ENCODE assay signal across 12 cellular contexts in genomic region chr10:94292448-94293118, GRCh38.
A peak's percentile ranks its signal among the peaks of the same experiment; 100 is the strongest.
DNase-seq lines count a peak whose midpoint lies in the region; ATAC-seq, FAIRE-seq and TF ChIP-seq lines count a peak whose summit lies in the region.
"Had no signal": no experiment of that assay in that cellular context is flagged by ENCODE, and none has a peak within 500 bp of the region (broad histone marks: within the 10 kb centered on the region; RNA-seq: fewer than 3 reads in every experiment).

No MANE protein-coding gene starts in this region.

- ATAC-seq in Right ventricle myocardium inferior (peak; percentile 62), K562 (no peak), T-cell (replicated peaks in 1 of 4) (no peak), GM18502 (IDR thresholded peaks at IDR 0.05; ENCODE audit: poor library complexity, unreplicated experiment) (no peak)

- no peaks in the 10 kb centered on the region for H3K9me1 ChIP-seq in K562 (ENCODE audit: control insufficient read depth, insufficient read depth, low read length)

- CTCF ChIA-PET in K562 (lab: Yijun Ruan, JAX; ENCODE audit: low intra/inter-chr PET ratio) = no interaction called here
- CTCF ChIA-PET in T-cell (lab: Charles Lee) = interaction anchor here in 1 of 2 donors (0.5 kb wide), 1 partner anchor 28 kb away, joined by 3 read pairs; no protein-coding TSS in a partner anchor

- no peak overlapping the region for H3K4me3 Mint-ChIP-seq in T-cell

- H2AFZ ChIP-seq in K562 (ENCODE audit: low read depth, low read length) = no peak overlapping the region

- H3K4me2 ChIP-seq in K562 (ENCODE audit: insufficient read depth, low read length) = no peak overlapping the region

- BruUV-seq in K562 (replicated peaks; lab: Mats Ljungman, UMichigan) = no TSS peak

- no peak for TF ChIP-seq EP300 in K562 (IDR thresholded peaks at IDR 0.05; ENCODE audit: low read length)

- H3K9me3 Mint-ChIP-seq in T-cell = no peaks in the 10 kb centered on the region

- no peak for FAIRE-seq in K562 (lab: Jason Lieb, UNC)

- intact Hi-C loops in Right ventricle myocardium inferior (cut with DNase I) (no loop called here), K562 (cut with micrococcal nuclease) (no loop called here), spleen (cut with DNase I; ENCODE audit: low total_unique reads) (no loop called here)

- peaks cover 5% of the 10 kb centered on the region for H3K36me3 ChIP-seq in right atrium auricular region
- no peaks in the 10 kb centered on the region for H3K36me3 ChIP-seq in K562 (ENCODE audit: control insufficient read depth, insufficient read depth, low read length)
- no peaks in the 10 kb centered on the region for H3K36me3 ChIP-seq in spleen
- H3K36me3 ChIP-seq: thyroid gland had no signal

- no peaks in the 10 kb centered on the region for H3K4me1 Mint-ChIP-seq in T-cell

- peaks cover 34 to 45% of the 10 kb centered on the region in 2 donors for H3K27me3 Mint-ChIP-seq in T-cell

- no peaks in the 10 kb centered on the region for H3K9me3 ChIP-seq in right atrium auricular region
- H3K9me3 ChIP-seq in K562 (replicated peaks; ENCODE audit: control insufficient read depth, insufficient read depth, low read depth, low read length) = no peaks in the 10 kb centered on the region
- H3K9me3 ChIP-seq in spleen = no peaks in the 10 kb centered on the region
- H3K9me3 ChIP-seq: thyroid gland had no signal

- POLR2A ChIA-PET in K562 (lab: Yijun Ruan, JAX) = no interaction called here
- POLR2A ChIA-PET in T-cell (lab: Charles Lee) = no interaction called here

- DNase-seq in Right ventricle myocardium inferior (ENCODE audit: missing footprints) = peak; percentile 77
- DNase-seq in right atrium auricular region (ENCODE audit: low spot score) = no peak
- no peak for DNase-seq in K562 (ENCODE audit: extremely low read depth in 1 of 4, low spot score in 3 of 4)
- peak; percentile 21 for DNase-seq in hepatic stellate cell (ENCODE audit: low spot score)
- no peak for DNase-seq in T-cell
- DNase-seq in spleen = no peak
- DNase-seq in NCI-H510A (lab: John Stamatoyannopoulos, UW) = no peak
- DNase-seq: activated T-cell treated with anti-CD3 and anti-CD28 coated beads, Interleukin-2, amount 50 U/mL, for 1 hour; NCI-H69 had no signal

- H4K20me1 ChIP-seq in K562 (replicated peaks; ENCODE audit: control insufficient read depth, insufficient read depth, low read length) = no peaks in the 10 kb centered on the region

- peaks cover 0 to 19% of the 10 kb centered on the region in 2 donors for H3K4me1 ChIP-seq in right atrium auricular region
- H3K4me1 ChIP-seq in K562 (replicated peaks in 1 of 2; ENCODE audit: control insufficient read depth in 2 of 2, insufficient read depth in 2 of 2, low read length in 2 of 2) = no peaks in the 10 kb centered on the region
- H3K4me1 ChIP-seq in spleen = peaks cover 0 to 14% (median 9%) of the 10 kb centered on the region in 6 donors
- H3K4me1 ChIP-seq: thyroid gland had no signal

- H3K36me3 Mint-ChIP-seq in T-cell = no peaks in the 10 kb centered on the region

- H3K27ac ChIP-seq in right atrium auricular region = peak overlapping the region in 1 of 2 donors; percentile 24
- H3K27ac ChIP-seq in K562 (ENCODE audit: extremely low read depth, low read depth, low read length) = no peak overlapping the region
- peak overlapping the region in 2 of 8 donors; percentile 15 to 45 for H3K27ac ChIP-seq in spleen

- no peak overlapping the region for H3K9ac ChIP-seq in K562 (ENCODE audit: insufficient read depth in 1 of 2, low read depth in 2 of 2, low read length in 2 of 2)

- H3K4me3 ChIP-seq in right atrium auricular region = no peak overlapping the region
- no peak overlapping the region for H3K4me3 ChIP-seq in K562
- no peak overlapping the region for H3K4me3 ChIP-seq in spleen
- H3K4me3 ChIP-seq: coronary artery, thyroid gland had no signal

- no peak overlapping the region for H3K27ac Mint-ChIP-seq in T-cell

- in situ Hi-C loops in K562 (cut with MboI) = no loop called here

- TF ChIP-seq RAD21 in K562 (CRISPR knock-in tag; conservative IDR thresholded peaks at IDR 0.05 in 1 of 2, IDR thresholded peaks at IDR 0.05 in 1 of 2) = no peak

- 0% methylated on average over 1 of the region's 1 CpG for WGBS in K562 (ENCODE audit: insufficient coverage, low coverage, missing lambda C conversion rate)
- WGBS in spleen, 5 donors = 6 to 22% (median 14%) methylated on average over 1 of the region's 1 CpG

- no peaks in the 10 kb centered on the region for H3K79me2 ChIP-seq in K562 (ENCODE audit: control insufficient read depth, insufficient read depth, low read length)

- TF ChIP-seq CTCF in right atrium auricular region (IDR thresholded peaks at IDR 0.05) (no peak), K562 (IDR thresholded peaks at IDR 0.05 in 2 of 3, conservative IDR thresholded peaks at IDR 0.05 in 1 of 3; ENCODE audit: insufficient read depth in 2 of 3, low read depth in 1 of 3, low read length in 3 of 3) (no peak), spleen (IDR thresholded peaks at IDR 0.05 in 8 of 11, conservative IDR thresholded peaks at IDR 0.05 in 3 of 11) (no peak)

- no peak for TF ChIP-seq POLR2A in K562 (conservative IDR thresholded peaks at IDR 0.05)
- no peak for TF ChIP-seq POLR2A in spleen (IDR thresholded peaks at IDR 0.05)

- H3K27me3 ChIP-seq in right atrium auricular region (no peaks in the 10 kb centered on the region), K562 (ENCODE audit: control insufficient read depth in 2 of 2, insufficient read depth in 2 of 2, low read length in 2 of 2) (peaks cover 0 to 8% of the 10 kb centered on the region in 2 experiments; a peak in 3 of 5 replicates), spleen (replicated peaks in 1 of 7) (peaks cover 0 to 18% (median 0%) of the 10 kb centered on the region in 7 donors)
- H3K27me3 ChIP-seq: thyroid gland had no signal

TF ChIP-seq in K562, 482 proteins besides CTCF, POLR2A, EP300 and RAD21:
- TF ChIP-seq RBFOX2 (IDR thresholded peaks at IDR 0.05; ENCODE audit: low read depth, low read length) (no peak), KDM1A (IDR thresholded peaks at IDR 0.05) (peak; percentile 36 to 52; a peak in 3 of 4 replicates)

Comparison
In these comparisons a context has a peak if more than half of its experiments do, and no peak if none do; other contexts are left out.
1. DNase-seq: peak in Right ventricle myocardium inferior (single experiment) and hepatic stellate cell (single experiment); none in right atrium auricular region (single experiment), K562 (0 of 4), T-cell (0 of 34), spleen (single experiment) and NCI-H510A (single experiment).